Comparison of ENCODE assay signal across 23 cellular contexts in genomic region chr7:107471292-107472070, GRCh38. TPM values are rescaled to one million over a fixed set of nuclear protein-coding genes. Genes with fewer than 3 reads are reported as not detected.
DNase-seq lines count a peak whose midpoint lies in the region; ATAC-seq, FAIRE-seq and TF ChIP-seq lines count a peak whose summit lies in the region.
"Had no signal": no experiment of that assay in that cellular context is flagged by ENCODE, and none has a peak within 500 bp of the region (broad histone marks: within the 10 kb centered on the region; RNA-seq: fewer than 3 reads in every experiment).

No MANE protein-coding gene starts in this region.

- no peak for TF ChIP-seq EP300 in K562 (IDR thresholded peaks at IDR 0.05; ENCODE audit: low read length)

- no peaks in the 10 kb centered on the region for H3K27me3 Mint-ChIP-seq in HFFc6 (ENCODE audit: insufficient read depth)
- H3K27me3 Mint-ChIP-seq: naive B cell had no signal

- peak overlapping the region; percentile 67 for H3K4me3 Mint-ChIP-seq in HFFc6
- H3K4me3 Mint-ChIP-seq in stimulated activated effector memory CD8-positive, alpha-beta T cell treated with anti-CD3 and anti-CD28 coated beads, Interleukin-12 subunit alpha, Interleukin-12 subunit beta, amount 100 ng/mL, for 72 hours, result no peak overlapping the region
- H3K4me3 Mint-ChIP-seq: activated naive CD4-positive, alpha-beta T cell treated with anti-CD3 and anti-CD28 coated beads for 36 hours; naive B cell had no signal

- no peak for ATAC-seq in K562
- ATAC-seq in HG02798 (IDR thresholded peaks at IDR 0.05; ENCODE audit: poor library complexity, unreplicated experiment), result no peak
- ATAC-seq in stimulated activated effector memory CD8-positive, alpha-beta T cell treated with anti-CD3 and anti-CD28 coated beads, Interleukin-12 subunit alpha, Interleukin-12 subunit beta, amount 100 ng/mL, for 72 hours, result no peak

- H3K9me1 ChIP-seq in K562 (ENCODE audit: control insufficient read depth, insufficient read depth, low read length), result no peaks in the 10 kb centered on the region

- H3K9me3 ChIP-seq in BE2C (no peaks in the 10 kb centered on the region), K562 (replicated peaks; ENCODE audit: control insufficient read depth, insufficient read depth, low read depth, low read length) (no peaks in the 10 kb centered on the region), left ventricle myocardium inferior (replicated peaks) (no peaks in the 10 kb centered on the region)
- H3K9me3 ChIP-seq: HAP-1, ovary had no signal

- POLR2A ChIA-PET in K562 (lab: Yijun Ruan, JAX), result interaction anchor here (0.5 to 1.2 kb wide), 6 partner anchors 13 to 1388 kb away, joined by 3 to 4 read pairs (median 3); partner anchors contain the start of gene CBLL1

- peaks cover 15% of the 10 kb centered on the region for H3K4me1 Mint-ChIP-seq in HFFc6 (ENCODE audit: low read depth)
- no peaks in the 10 kb centered on the region for H3K4me1 Mint-ChIP-seq in stimulated activated effector memory CD8-positive, alpha-beta T cell treated with anti-CD3 and anti-CD28 coated beads, Interleukin-12 subunit alpha, Interleukin-12 subunit beta, amount 100 ng/mL, for 72 hours

- H3K36me3 ChIP-seq in BE2C, result no peaks in the 10 kb centered on the region
- 0 out of 3 replicates have a peak, but pooled peaks cover 3% of the 10 kb centered on the region for H3K36me3 ChIP-seq in K562 (ENCODE audit: control insufficient read depth, insufficient read depth, low read length)
- H3K36me3 ChIP-seq in left ventricle myocardium inferior, result no peaks in the 10 kb centered on the region
- H3K36me3 ChIP-seq: HAP-1, ovary had no signal

- TF ChIP-seq RAD21 in K562 (CRISPR knock-in tag; conservative IDR thresholded peaks at IDR 0.05 in 1 of 2, IDR thresholded peaks at IDR 0.05 in 1 of 2), result no peak

- no peak overlapping the region for H3K27ac Mint-ChIP-seq in HFFc6
- no peak overlapping the region for H3K27ac Mint-ChIP-seq in stimulated activated effector memory CD8-positive, alpha-beta T cell treated with anti-CD3 and anti-CD28 coated beads, Interleukin-12 subunit alpha, Interleukin-12 subunit beta, amount 100 ng/mL, for 72 hours
- H3K27ac Mint-ChIP-seq: activated naive CD4-positive, alpha-beta T cell treated with anti-CD3 and anti-CD28 coated beads for 36 hours had no signal

- 0 out of 2 replicates have a peak, but pooled peaks cover 2% of the 10 kb centered on the region for H3K4me1 ChIP-seq in BE2C
- H3K4me1 ChIP-seq in K562 (replicated peaks in 1 of 2; ENCODE audit: control insufficient read depth in 2 of 2, insufficient read depth in 2 of 2, low read length in 2 of 2), result no peaks in the 10 kb centered on the region
- peaks cover 13% of the 10 kb centered on the region for H3K4me1 ChIP-seq in left ventricle myocardium inferior
- H3K4me1 ChIP-seq: HAP-1 had no signal

- H3K27me3 ChIP-seq in BE2C (no peaks in the 10 kb centered on the region), K562 (ENCODE audit: control insufficient read depth in 2 of 2, insufficient read depth in 2 of 2, low read length in 2 of 2) (no peaks in the 10 kb centered on the region), left ventricle myocardium inferior (ENCODE audit: low read depth) (no peaks in the 10 kb centered on the region)
- H3K27me3 ChIP-seq: ovary had no signal

- no peaks in the 10 kb centered on the region for H3K79me2 ChIP-seq in K562 (ENCODE audit: control insufficient read depth, insufficient read depth, low read length)

- 60% methylated on average over 3 of the region's 3 CpGs for WGBS in K562 (ENCODE audit: insufficient coverage, low coverage, missing lambda C conversion rate)

- no peak overlapping the region for H3K9ac ChIP-seq in K562 (ENCODE audit: insufficient read depth in 1 of 2, low read depth in 2 of 2, low read length in 2 of 2)

- TF ChIP-seq CTCF in BE2C (IDR thresholded peaks at IDR 0.05; ENCODE audit: low read depth, low read length) (peak; percentile 40), HFFc6 (IDR thresholded peaks at IDR 0.05) (no peak), K562 (IDR thresholded peaks at IDR 0.05 in 2 of 3, conservative IDR thresholded peaks at IDR 0.05 in 1 of 3; ENCODE audit: insufficient read depth in 2 of 3, low read depth in 1 of 3, low read length in 3 of 3) (no peak), left ventricle myocardium inferior (IDR thresholded peaks at IDR 0.05; ENCODE audit: borderline replicate concordance) (peak; percentile 55)

- H3K4me3 ChIP-seq in BE2C (ENCODE audit: low read depth, low read length) (peak overlapping the region; percentile 68), K562 (no peak overlapping the region), left ventricle myocardium inferior (peak overlapping the region; percentile 61)
- H3K4me3 ChIP-seq: HAP-1, ovary had no signal

- no peak for FAIRE-seq in K562 (lab: Jason Lieb, UNC)
- FAIRE-seq: urothelium cell line had no signal

- intact Hi-C loops in K562 (cut with micrococcal nuclease), result no loop called here
- intact Hi-C loops in left ventricle myocardium inferior (cut with micrococcal nuclease), result no loop called here

- in situ Hi-C loops in K562 (cut with MboI), result no loop called here

- no peaks in the 10 kb centered on the region for H3K9me3 Mint-ChIP-seq in HFFc6
- no peaks in the 10 kb centered on the region for H3K9me3 Mint-ChIP-seq in stimulated activated effector memory CD8-positive, alpha-beta T cell treated with anti-CD3 and anti-CD28 coated beads, Interleukin-12 subunit alpha, Interleukin-12 subunit beta, amount 100 ng/mL, for 72 hours
- H3K9me3 Mint-ChIP-seq: activated naive CD4-positive, alpha-beta T cell treated with anti-CD3 and anti-CD28 coated beads for 36 hours; naive B cell had no signal

- DNase-seq in BE2C (no peak), HFFc6 (no peak), K562 (ENCODE audit: extremely low read depth in 1 of 4, low spot score in 3 of 4) (no peak), left ventricle myocardium inferior (no peak), activated gamma-delta T cell treated with Interleukin-2 at 50 U/mL for 16 hours (no peak), NCI-H187 (lab: John Stamatoyannopoulos, UW) (no peak)
- DNase-seq in stimulated activated effector memory CD8-positive, alpha-beta T cell treated with anti-CD3 and anti-CD28 coated beads, Interleukin-12 subunit alpha, Interleukin-12 subunit beta, amount 100 ng/mL, for 72 hours (ENCODE audit: low spot score in 2 of 2), result no peak
- DNase-seq: activated naive CD4-positive, alpha-beta T cell treated with anti-CD3 and anti-CD28 coated beads for 36 hours; activated T-cell treated with anti-CD3 and anti-CD28 coated beads for 4 hours; aorta; cortex of kidney; DND-41; head of caudate nucleus; naive B cell; NCI-H2171 treated with DMSO at 0.1 percent for 48 hours; ovary; stimulated activated CD4-positive, alpha-beta T cell treated with anti-CD3 and anti-CD28 coated beads, Interleukin-4, amount 100 ng/mL, for 1 hour; SW 1271 had no signal

- no peaks in the 10 kb centered on the region for H4K20me1 ChIP-seq in K562 (replicated peaks; ENCODE audit: control insufficient read depth, insufficient read depth, low read length)

- no peak overlapping the region for H3K27ac ChIP-seq in K562 (ENCODE audit: extremely low read depth, low read depth, low read length)
- H3K27ac ChIP-seq in left ventricle myocardium inferior (replicated peaks), result peak overlapping the region; percentile 84
- H3K27ac ChIP-seq: ovary had no signal

- BruUV-seq in K562 (replicated peaks; lab: Mats Ljungman, UMichigan), result no TSS peak

- H2AFZ ChIP-seq in K562 (ENCODE audit: low read depth, low read length), result no peak overlapping the region

- TF ChIP-seq POLR2A in K562 (conservative IDR thresholded peaks at IDR 0.05), result no peak

- CTCF ChIA-PET in K562 (lab: Yijun Ruan, JAX; ENCODE audit: low intra/inter-chr PET ratio), result interaction anchor here (0.6 kb wide), 1 partner anchor 10 kb away, joined by 3 read pairs; no protein-coding TSS in a partner anchor

- H3K4me2 ChIP-seq in K562 (ENCODE audit: insufficient read depth, low read length), result no peak overlapping the region

- no peaks in the 10 kb centered on the region for H3K36me3 Mint-ChIP-seq in HFFc6 (ENCODE audit: low read depth)
- H3K36me3 Mint-ChIP-seq in stimulated activated effector memory CD8-positive, alpha-beta T cell treated with anti-CD3 and anti-CD28 coated beads, Interleukin-12 subunit alpha, Interleukin-12 subunit beta, amount 100 ng/mL, for 72 hours, result no peaks in the 10 kb centered on the region
- H3K36me3 Mint-ChIP-seq: naive B cell had no signal

RNA-seq across cellular contexts. Expression of gene GPR22, which starts 1.6 kb away (rescaled TPM):
- 1.6 TPM for polyA plus RNA-seq in BE2C (2012; ENCODE audit: insufficient read depth, insufficient read length, low read depth)
- total RNA-seq in HFFc6 (2021; fragmentation: NEBNext Ultra II Directional; extraction: Animal tissue kit (Norgen Biotek cat#: 25700)), result not detected
- 0.33 TPM in 1 of 2 replicates, not detected in the other for total RNA-seq in K562 (2011; cell fraction: chromatin; rRNA removed; ENCODE audit: low replicate concordance)
- total RNA-seq in K562 (2011; cell fraction: nucleolus; rRNA removed), result not detected in 2 replicates
- total RNA-seq in K562 (2011; cell fraction: nucleoplasm; rRNA removed), result not detected in 2 replicates
- total RNA-seq in K562 (2014; rRNA removed) (not detected in 2 replicates), K562 (2014; rRNA removed; fragmentation: Illumina TruSeq; extraction: Trizol) (not detected in 2 replicates), K562 (2015; rRNA removed; fragmentation: Illumina TruSeq; extraction: Trizol) (not detected in 2 replicates), K562 (2021) (not detected in 2 replicates), left ventricle myocardium inferior (23.0 TPM)
- polyA plus RNA-seq in K562 (2011; rRNA removed) (not detected in 2 replicates), K562 (2014; fragmentation: Illumina TruSeq; extraction: Trizol) (not detected in 2 replicates), K562 (2014; fragmentation: Nextera tagmentation; extraction: Ambion mirVana) (under 1 TPM; 0.07 to 0.20 TPM), K562 (2014; rRNA removed) (not detected in 2 replicates)
- polyA plus RNA-seq in K562 (2011; cell fraction: cytosol; rRNA removed), result not detected in 2 replicates
- not detected in 2 replicates for polyA plus RNA-seq in K562 (2011; cell fraction: nucleus; rRNA removed)
- 0.11 TPM in 1 of 2 replicates, not detected in the other for polyA plus RNA-seq in K562 (2012)
- polyA minus RNA-seq in K562 (2011; rRNA and poly(A)+ RNA removed), result not detected in 2 replicates
- not detected in 2 replicates for polyA minus RNA-seq in K562 (2011; cell fraction: cytosol; rRNA and poly(A)+ RNA removed)
- 0.11 and 0.27 TPM in 2 replicates for polyA minus RNA-seq in K562 (2011; cell fraction: nucleus; rRNA and poly(A)+ RNA removed)
- total RNA-seq: activated naive CD4-positive, alpha-beta T cell treated with anti-CD3 and anti-CD28 coated beads for 36 hours; aorta; epithelial cell of proximal tubule; lung microvascular endothelial cell; ovary had no signal
- polyA plus RNA-seq: ovary had no signal

Comparison
In these comparisons a context has a peak if more than half of its experiments do, and no peak if none do; other contexts are left out.
1. CTCF ChIP-seq: peak in BE2C (single experiment) and left ventricle myocardium inferior (single experiment); none in HFFc6 (single experiment) and K562 (0 of 3).
2. RNA of gene GPR22, which starts 1.6 kb away (total RNA-seq): 23.0 TPM in left ventricle myocardium inferior (single experiment); not detected in HFFc6 and 0.33 TPM in K562; every median in the first group is over 10 times any median in the second.